20 cellular contexts compared by ENCODE assay signal in the genomic region with DNA sequence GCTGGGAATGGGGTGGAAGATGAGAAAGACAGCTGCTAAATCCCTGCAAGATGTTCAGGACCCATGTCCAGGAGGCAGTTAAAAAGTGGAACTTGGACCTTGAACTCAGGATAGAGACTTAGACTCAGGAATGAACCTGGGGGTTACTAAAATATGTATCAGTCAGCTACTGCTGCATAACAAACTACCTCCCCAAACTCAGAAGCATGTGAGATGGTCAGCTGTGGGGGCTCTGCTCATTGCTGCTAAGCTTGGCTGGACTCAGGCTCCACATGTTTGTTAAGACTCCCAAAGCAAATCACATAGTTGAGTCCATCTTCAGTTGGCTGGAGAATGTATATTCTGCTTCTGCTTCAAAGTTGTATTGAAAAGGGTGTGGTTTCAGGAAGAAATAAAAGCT.
A peak's percentile ranks its signal among the peaks of the same experiment; 100 is the strongest.
DNase-seq lines count a peak whose midpoint lies in the region; ATAC-seq, FAIRE-seq and TF ChIP-seq lines count a peak whose summit lies in the region.
"Had no signal": no experiment of that assay in that cellular context is flagged by ENCODE, and none has a peak within 500 bp of the region (broad histone marks: within the 10 kb centered on the region; RNA-seq: fewer than 3 reads in every experiment).

No MANE protein-coding gene starts in this region.

- H3K4me3 ChIP-seq in ACC112 (ENCODE audit: low read depth, low read length), result no peak overlapping the region
- no peak overlapping the region for H3K4me3 ChIP-seq in Peyer's patch
- H3K4me3 ChIP-seq in hepatocyte, result no peak overlapping the region
- H3K4me3 ChIP-seq: BLaER1 treated with 17β-estradiol and CSF1 and Interleukin-3, amounts not matched to agents 10 nM and 100 nM; GM23248 had no signal

- H3K27ac ChIP-seq in ACC112 (ENCODE audit: low read depth, low read length), result peak overlapping the region; percentile 48; the same call in 1 of the 2 replicates
- H3K27ac ChIP-seq in Peyer's patch, result peak overlapping the region in 3 of 4 donors; percentile 21 to 83 (median 53)
- peak overlapping the region; percentile 86 for H3K27ac ChIP-seq in hepatocyte
- H3K27ac ChIP-seq: BLaER1 treated with 17β-estradiol and CSF1 and Interleukin-3, amounts not matched to agents 10 nM and 100 nM; GM23248 had no signal

- no peak for FAIRE-seq in D721Med (lab: Jason Lieb, UNC)
- FAIRE-seq: GM12891, GM18507, H1 had no signal

- TF ChIP-seq POLR2A in Peyer's patch (IDR thresholded peaks at IDR 0.05), result no peak

- peaks cover 13% of the 10 kb centered on the region for H3K4me1 ChIP-seq in ACC112 (ENCODE audit: control insufficient read depth, insufficient read depth, low read length, unreplicated experiment)
- peaks cover 0 to 8% (median 0%) of the 10 kb centered on the region in 4 donors for H3K4me1 ChIP-seq in Peyer's patch
- peaks cover 19% of the 10 kb centered on the region for H3K4me1 ChIP-seq in hepatocyte (ENCODE audit: insufficient read depth)
- H3K4me1 ChIP-seq: BE2C had no signal

- no peak for ATAC-seq in GM18861 (IDR thresholded peaks at IDR 0.05; ENCODE audit: unreplicated experiment)

- no peak for TF ChIP-seq CTCF in Peyer's patch (IDR thresholded peaks at IDR 0.05)
- TF ChIP-seq CTCF in hepatocyte (IDR thresholded peaks at IDR 0.05; ENCODE audit: poor library complexity), result no peak
- TF ChIP-seq CTCF in D721Med (IDR thresholded peaks at IDR 0.05; ENCODE audit: insufficient read depth, missing control alignments), result no peak

- no peaks in the 10 kb centered on the region for H3K27me3 ChIP-seq in ACC112 (ENCODE audit: insufficient read depth, low read length)
- H3K27me3 ChIP-seq in Peyer's patch, result no peaks in the 10 kb centered on the region
- no peaks in the 10 kb centered on the region for H3K27me3 ChIP-seq in hepatocyte
- H3K27me3 ChIP-seq: BLaER1 treated with 17β-estradiol and CSF1 and Interleukin-3, amounts not matched to agents 10 nM and 100 nM had no signal

- no peaks in the 10 kb centered on the region for H3K79me2 ChIP-seq in ACC112 (ENCODE audit: control insufficient read depth, insufficient read depth, low read length, unreplicated experiment)
- no peaks in the 10 kb centered on the region for H3K79me2 ChIP-seq in hepatocyte

- no peak overlapping the region for H3K4me2 ChIP-seq in hepatocyte

- DNase-seq in Peyer's patch (no peak), hepatocyte (ENCODE audit: low spot score) (no peak), D721Med (ENCODE audit: insufficient read length, low spot score) (no peak)
- no peak for DNase-seq in NK-92 treated with Interleukin-12 subunit alpha and Interleukin-12 subunit beta, amount 100 ng/mL, for 24 hours (lab: John Stamatoyannopoulos, UW)
- DNase-seq: ACHN; AML-193; BE2C; CD4-positive, alpha-beta T cell; CD8-positive, alpha-beta memory T cell; DMS79 treated with DMSO at 0.1 percent for 48 hours; GF-D8; GM23248; H7; HCEC 1CT had no signal

- H3K9me3 ChIP-seq in Peyer's patch, result no peaks in the 10 kb centered on the region
- H3K9me3 ChIP-seq in hepatocyte (ENCODE audit: low read depth), result peaks cover 5% of the 10 kb centered on the region
- H3K9me3 ChIP-seq: BE2C had no signal

- H3K36me3 ChIP-seq in ACC112 (ENCODE audit: insufficient read depth, low read length) (no peaks in the 10 kb centered on the region), Peyer's patch (no peaks in the 10 kb centered on the region), hepatocyte (replicated peaks; ENCODE audit: insufficient read depth, low read depth) (no peaks in the 10 kb centered on the region)
- H3K36me3 ChIP-seq: BE2C; BLaER1 treated with 17β-estradiol and CSF1 and Interleukin-3, amounts not matched to agents 10 nM and 100 nM had no signal

- no peaks in the 10 kb centered on the region for H4K20me1 ChIP-seq in hepatocyte (ENCODE audit: insufficient read depth, poor library complexity, severe bottlenecking)
- H4K20me1 ChIP-seq: BLaER1 treated with 17β-estradiol and CSF1 and Interleukin-3, amounts not matched to agents 10 nM and 100 nM had no signal

- no peaks in the 10 kb centered on the region for H3K9me2 ChIP-seq in hepatocyte (replicated peaks; ENCODE audit: insufficient read depth)

- H2AFZ ChIP-seq in ACC112 (ENCODE audit: low read length, unreplicated experiment), result no peak overlapping the region
- no peak overlapping the region for H2AFZ ChIP-seq in hepatocyte
- H2AFZ ChIP-seq: GM23248 had no signal
